ENCODE assay signal across 8 cellular contexts in the genomic region with DNA sequence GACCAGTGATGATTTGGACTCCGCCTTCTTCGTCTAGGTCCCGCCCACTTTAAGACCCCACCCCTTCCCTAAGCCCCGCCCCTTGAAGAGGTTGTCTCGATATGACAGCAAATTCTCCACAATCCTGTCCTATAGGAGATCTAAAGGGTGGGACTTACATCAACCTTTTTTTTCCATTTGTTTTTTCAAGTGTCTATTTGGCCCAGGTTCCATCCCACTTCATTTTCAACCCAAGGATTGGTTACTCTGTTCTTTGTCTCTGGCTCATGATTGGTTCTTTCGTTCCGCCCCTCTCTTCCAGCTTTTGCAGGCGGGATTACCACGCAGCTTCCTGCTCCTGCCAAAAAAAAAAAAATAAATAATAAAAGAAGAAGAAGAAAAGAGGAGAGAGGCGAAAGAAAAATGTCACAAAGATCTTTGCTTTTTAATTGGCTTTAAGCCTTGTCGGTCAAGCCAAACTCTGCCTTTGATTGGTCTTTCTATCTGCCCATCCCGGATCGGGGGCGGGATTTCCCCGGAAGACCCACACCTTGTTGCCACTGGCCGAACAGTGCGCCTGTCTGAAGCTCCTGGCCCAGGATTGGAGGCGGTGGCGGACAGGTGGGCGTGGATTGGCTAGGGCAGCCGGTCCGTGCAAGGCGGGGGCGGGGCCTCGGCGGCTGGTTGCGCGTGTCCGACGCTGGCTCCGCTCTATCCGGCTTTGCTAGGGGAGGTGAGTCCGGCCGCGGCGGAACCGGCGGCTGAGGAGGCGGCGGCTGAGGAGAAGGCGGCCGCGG. TPM values are rescaled to one million over a fixed set of nuclear protein-coding genes. Genes with fewer than 3 reads are reported as not detected.
A peak's percentile ranks its signal among the peaks of the same experiment; 100 is the strongest.
DNase-seq lines count a peak whose midpoint lies in the region; ATAC-seq lines count a peak whose summit lies in the region.

No MANE protein-coding gene starts in this region.

- H3K79me1 ChIP-seq in mesenchymal stem cell (replicated peaks; ENCODE audit: low read length, poor library complexity, severe bottlenecking): peaks cover 3% of the 10 kb centered on the region

- H3K4me1 ChIP-seq in endocrine pancreas (ENCODE audit: control insufficient read depth, insufficient read depth, low read length) (peaks cover 19% of the 10 kb centered on the region), mesenchymal stem cell (ENCODE audit: control insufficient read depth, insufficient read depth, low read depth, low read length) (peaks cover 7% of the 10 kb centered on the region)

- no peak overlapping the region for H3K4me2 ChIP-seq in mesenchymal stem cell (ENCODE audit: low read length, poor library complexity, severe bottlenecking)

- no peak overlapping the region for H2AFZ ChIP-seq in mesenchymal stem cell (ENCODE audit: low read depth, low read length)

- no peaks in the 10 kb centered on the region for H3K9me3 ChIP-seq in endocrine pancreas (ENCODE audit: control insufficient read depth, low read length)
- H3K9me3 ChIP-seq in mesenchymal stem cell (ENCODE audit: control insufficient read depth, low read length): no peaks in the 10 kb centered on the region

- H2BK12ac ChIP-seq in mesenchymal stem cell (ENCODE audit: low read length in 2 of 2): no peak overlapping the region

- H3K27ac ChIP-seq in mesenchymal stem cell (ENCODE audit: low read length, poor library complexity, severe bottlenecking): no peak overlapping the region

- H3K23ac ChIP-seq in mesenchymal stem cell (ENCODE audit: low read length in 2 of 2): no peak overlapping the region

- H3K4me3 ChIP-seq in endocrine pancreas (ENCODE audit: control insufficient read depth, insufficient read depth, low read length) (peak overlapping the region; percentile 48), mesenchymal stem cell (ENCODE audit: insufficient read depth in 1 of 2, low read depth in 1 of 2, low read length in 2 of 2) (peak overlapping the region; percentile 78 to 83)

- no peak overlapping the region for H4K91ac ChIP-seq in mesenchymal stem cell (ENCODE audit: low read length)

- peak overlapping the region; percentile 64 for H2BK120ac ChIP-seq in mesenchymal stem cell (ENCODE audit: low read depth, low read length)

- no peak overlapping the region for H2BK5ac ChIP-seq in mesenchymal stem cell (ENCODE audit: low read depth, low read length, poor library complexity, severe bottlenecking)

- H3K4ac ChIP-seq in mesenchymal stem cell (ENCODE audit: low read depth in 1 of 2, low read length in 2 of 2): no peak overlapping the region

- 0% methylated on average over 23 of the region's 43 CpGs for WGBS in mesenchymal stem cell

- H2AK5ac ChIP-seq in mesenchymal stem cell (ENCODE audit: low read length, severe bottlenecking): no peak overlapping the region

- no peak overlapping the region for H3K9ac ChIP-seq in endocrine pancreas (ENCODE audit: control insufficient read depth, insufficient read depth, low read length)
- H3K9ac ChIP-seq in mesenchymal stem cell (ENCODE audit: low read length): peak overlapping the region; percentile 90

- peak overlapping the region; percentile 12 for H4K8ac ChIP-seq in mesenchymal stem cell (ENCODE audit: low read length)

- H2BK15ac ChIP-seq in mesenchymal stem cell (ENCODE audit: low read depth, poor library complexity, severe bottlenecking): no peak overlapping the region

- peak overlapping the region in 1 of 2 experiments; percentile 94 for H3K18ac ChIP-seq in mesenchymal stem cell (ENCODE audit: low read depth in 1 of 2, low read length in 2 of 2)

- no peaks in the 10 kb centered on the region for H3K27me3 ChIP-seq in endocrine pancreas (ENCODE audit: control insufficient read depth, insufficient read depth, low read length)
- H3K27me3 ChIP-seq in mesenchymal stem cell (ENCODE audit: control insufficient read depth in 1 of 2, insufficient read depth in 1 of 2, low read length in 2 of 2): no peaks in the 10 kb centered on the region

- no peaks in the 10 kb centered on the region for H3K36me3 ChIP-seq in endocrine pancreas (ENCODE audit: control insufficient read depth, insufficient read depth, low read length)
- H3K36me3 ChIP-seq in mesenchymal stem cell (ENCODE audit: control insufficient read depth in 1 of 2, insufficient read depth in 2 of 2, low read depth in 1 of 2, low read length in 2 of 2): peaks cover 7% of the 10 kb centered on the region in 2 experiments

- peak; percentile 81 for ATAC-seq in GM21390 (IDR thresholded peaks at IDR 0.05; ENCODE audit: unreplicated experiment)

- H3K14ac ChIP-seq in mesenchymal stem cell (ENCODE audit: low read length in 2 of 2): no peak overlapping the region

- peak; percentile 100 for DNase-seq in Caki2 (ENCODE audit: low read depth)
- peak in 75 of 76 experiments; percentile 67 to 99 (median 99) for DNase-seq in HUDEP-2 (lab: John Stamatoyannopoulos, UW; ENCODE audit: unreplicated experiment in 76 of 76)
- DNase-seq in NOMO-1 treated with dmso at 0.1 percent for 144 hours (lab: John Stamatoyannopoulos, UW; ENCODE audit: unreplicated experiment): peak; percentile 99
- DNase-seq in activated CD8-positive, alpha-beta memory T cell treated with anti-CD3 and anti-CD28 coated beads, Interleukin-2, amount 50 U/mL, for 1 hour (ENCODE audit: extremely low read depth): peak; percentile 98
- peak; percentile 100 for DNase-seq in mesenchymal stem cell
- peak; percentile 98 for DNase-seq in stimulated activated CD8-positive, alpha-beta memory T cell treated with anti-CD3 and anti-CD28 coated beads, Interleukin-12 subunit alpha, Interleukin-12 subunit beta, amount 100 ng/mL, for 4 hours (ENCODE audit: low read depth)

- in situ Hi-C loops in Caki2 (cut with HindIII; ENCODE audit: low pct_unique_long_range_greater_than_20kb, low sequenced_read_pairs): no loop called here

RNA-seq across cellular contexts. Expression of a gene that starts 1.2 kb away (rescaled TPM):
- total RNA-seq in Caki2 (2014; rRNA removed; shearing (Covaris generic); ENCODE audit: low replicate concordance): 9.1 and 18.0 TPM in 2 replicates
- 11.4 TPM for polyA plus RNA-seq in mesenchymal stem cell (2013, experiment 1 of 2)
- 12.1 TPM for polyA plus RNA-seq in mesenchymal stem cell (2013, experiment 2 of 2)
